In genomic region chr7:116142374-116142773, GRCh38 we compare ENCODE assay signal across 23 cellular contexts.
"Had no signal": no experiment of that assay in that cellular context is flagged by ENCODE, and none has a peak within 500 bp of the region (broad histone marks: within the 10 kb centered on the region; RNA-seq: fewer than 3 reads in every experiment).

No MANE protein-coding gene starts in this region.

- H3K9me3 Mint-ChIP-seq: activated naive CD4-positive, alpha-beta T cell treated with anti-CD3 and anti-CD28 coated beads for 36 hours; activated T-cell treated with anti-CD3 and anti-CD28 coated beads, Interleukin-2, amount 50 U/mL, for 24 hours had no signal

- H2AFZ ChIP-seq: neural progenitor cell had no signal

- DNase-seq: activated T-cell treated with anti-CD3 and anti-CD28 coated beads, Interleukin-2, amount 50 U/mL, for 24 hours; adrenal gland; cortex of kidney; effector CD4-positive, alpha-beta T cell; gastrocnemius medialis; head of caudate nucleus; kidney; mesendoderm; naive thymus-derived CD4-positive, alpha-beta T cell; stimulated activated CD4-positive, alpha-beta T cell treated with anti-CD3 and anti-CD28 coated beads, Interleukin-12 subunit alpha, Interleukin-12 subunit beta, amount 100 ng/mL, for 4 hours; stimulated activated CD8-positive, alpha-beta memory T cell treated with anti-CD3 and anti-CD28 coated beads, Interleukin-4, amount 100 ng/mL, for 48 hours; substantia nigra; T-helper 17 cell; tibial artery; WERI-Rb-1 had no signal

- H3K4me1 ChIP-seq: adrenal gland, breast epithelium, gastrocnemius medialis, prostate gland, right atrium auricular region, tibial artery had no signal

- H3K4me3 Mint-ChIP-seq: activated CD4-positive, alpha-beta T cell treated with anti-CD3 and anti-CD28 coated beads for 36 hours; activated naive CD4-positive, alpha-beta T cell treated with anti-CD3 and anti-CD28 coated beads for 36 hours; activated T-cell treated with anti-CD3 and anti-CD28 coated beads, Interleukin-2, amount 50 U/mL, for 24 hours; neural progenitor cell; T-helper 17 cell had no signal

- H3K27me3 ChIP-seq: adrenal gland, breast epithelium, gastrocnemius medialis, neural progenitor cell, right atrium auricular region, tibial artery had no signal

- ATAC-seq: gastrocnemius medialis; left lobe of liver; stimulated activated naive CD8-positive, alpha-beta T cell treated with anti-CD3 and anti-CD28 coated beads, Interleukin-15, Interleukin-2, amounts not matched to agents 100 U/mL and 50 U/mL, for 24 hours had no signal

- H3K4me3 ChIP-seq: adrenal gland, breast epithelium, gastrocnemius medialis, neural progenitor cell, prostate gland, right atrium auricular region, tibial artery had no signal

- H3K27me3 Mint-ChIP-seq: activated CD4-positive, alpha-beta T cell treated with anti-CD3 and anti-CD28 coated beads for 36 hours; activated T-cell treated with anti-CD3 and anti-CD28 coated beads, Interleukin-2, amount 50 U/mL, for 24 hours had no signal

- H3K27ac ChIP-seq: adrenal gland, breast epithelium, gastrocnemius medialis, neural progenitor cell, prostate gland, right atrium auricular region, tibial artery, WERI-Rb-1 had no signal

- H3K9ac ChIP-seq: neural progenitor cell had no signal

- H3K4me2 ChIP-seq: neural progenitor cell had no signal

- H3K9me3 ChIP-seq: adrenal gland, breast epithelium, gastrocnemius medialis, prostate gland, right atrium auricular region, tibial artery had no signal

- H3K36me3 Mint-ChIP-seq: neural progenitor cell had no signal

- H3K27ac Mint-ChIP-seq: activated naive CD4-positive, alpha-beta T cell treated with anti-CD3 and anti-CD28 coated beads for 36 hours; activated T-cell treated with anti-CD3 and anti-CD28 coated beads, Interleukin-2, amount 50 U/mL, for 24 hours; neural progenitor cell; T-helper 17 cell had no signal

- H3K36me3 ChIP-seq: adrenal gland, breast epithelium, gastrocnemius medialis, neural progenitor cell, prostate gland, right atrium auricular region, tibial artery, WERI-Rb-1 had no signal
